Comparison of ENCODE assay signal across 10 cellular contexts in the genomic region with DNA sequence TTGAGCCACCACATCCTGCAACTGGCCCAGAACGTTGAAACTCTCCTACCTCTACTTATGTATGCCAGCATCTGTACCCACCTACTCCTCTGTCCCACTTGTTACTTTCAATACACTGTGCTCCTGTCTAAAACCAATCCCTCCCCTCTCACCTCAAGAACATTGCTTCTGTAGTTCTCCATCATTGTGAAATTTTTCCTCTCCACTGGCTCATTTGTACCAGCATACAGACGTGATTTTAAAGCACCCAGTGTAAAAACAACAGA. TPM values are rescaled to one million over a fixed set of nuclear protein-coding genes. Genes with fewer than 3 reads are reported as not detected.
DNase-seq lines count a peak whose midpoint lies in the region; ATAC-seq and TF ChIP-seq lines count a peak whose summit lies in the region.
"Had no signal": no experiment of that assay in that cellular context is flagged by ENCODE, and none has a peak within 500 bp of the region (broad histone marks: within the 10 kb centered on the region; RNA-seq: fewer than 3 reads in every experiment).

No MANE protein-coding gene starts in this region.

- peaks cover 0 to 2% of the 10 kb centered on the region in 2 donors for H3K9me3 Mint-ChIP-seq in activated T-cell treated with anti-CD3 and anti-CD28 coated beads, Interleukin-2, amount 50 U/mL, for 72 hours
- H3K9me3 Mint-ChIP-seq in T-cell: no peaks in the 10 kb centered on the region
- H3K9me3 Mint-ChIP-seq in stimulated activated naive CD8-positive, alpha-beta T cell treated with anti-CD3 and anti-CD28 coated beads, Interleukin-15, amount 100 ng/mL, for 72 hours: no peaks in the 10 kb centered on the region

- no peaks in the 10 kb centered on the region for H3K36me3 ChIP-seq in uterus

- no peaks in the 10 kb centered on the region for H3K27me3 Mint-ChIP-seq in activated T-cell treated with anti-CD3 and anti-CD28 coated beads, Interleukin-2, amount 50 U/mL, for 72 hours (ENCODE audit: low read depth)
- H3K27me3 Mint-ChIP-seq in T-cell: no peaks in the 10 kb centered on the region
- H3K27me3 Mint-ChIP-seq in stimulated activated naive CD8-positive, alpha-beta T cell treated with anti-CD3 and anti-CD28 coated beads, Interleukin-15, amount 100 ng/mL, for 72 hours: no peaks in the 10 kb centered on the region

- CTCF ChIA-PET in T-cell (lab: Charles Lee): interaction anchor here in 1 of 2 donors (0.5 kb wide), 1 partner anchor 211 kb away, joined by 3 read pairs; no protein-coding TSS in a partner anchor

- no peaks in the 10 kb centered on the region for H3K4me1 ChIP-seq in uterus

- H3K4me1 Mint-ChIP-seq in activated T-cell treated with anti-CD3 and anti-CD28 coated beads, Interleukin-2, amount 50 U/mL, for 72 hours (ENCODE audit: low read depth): peaks cover 42% of the 10 kb centered on the region
- H3K4me1 Mint-ChIP-seq in T-cell: peaks cover 35 to 43% (median 42%) of the 10 kb centered on the region in 3 donors
- peaks cover 53% of the 10 kb centered on the region for H3K4me1 Mint-ChIP-seq in stimulated activated naive CD8-positive, alpha-beta T cell treated with anti-CD3 and anti-CD28 coated beads, Interleukin-15, amount 100 ng/mL, for 72 hours

- intact Hi-C loops in uterus (cut with DNase I; ENCODE audit: low total_unique reads): no loop called here

- no peak for DNase-seq in activated T-cell treated with anti-CD3 and anti-CD28 coated beads, Interleukin-2, amount 50 U/mL, for 72 hours
- no peak for DNase-seq in activated T-cell treated with anti-CD3 and anti-CD28 coated beads, Interleukin-2, amount 50 U/mL, for 48 hours
- DNase-seq in T-cell (no peak), NCI-H2196 (lab: John Stamatoyannopoulos, UW; ENCODE audit: unreplicated experiment) (no peak), DMS114 treated with DMSO at 0.1 percent for 48 hours (lab: John Stamatoyannopoulos, UW; ENCODE audit: unreplicated experiment) (no peak), uterus (no peak)
- DNase-seq in stimulated activated naive CD8-positive, alpha-beta T cell treated with anti-CD3 and anti-CD28 coated beads, Interleukin-15, amount 100 ng/mL, for 72 hours: no peak
- DNase-seq: effector memory CD4-positive, alpha-beta T cell; NCI-H2029 had no signal

- no peak overlapping the region for H3K27ac ChIP-seq in uterus

- H3K36me3 Mint-ChIP-seq in activated T-cell treated with anti-CD3 and anti-CD28 coated beads, Interleukin-2, amount 50 U/mL, for 72 hours (ENCODE audit: insufficient read depth in 2 of 2): peaks cover 0 to 3% of the 10 kb centered on the region in 2 donors
- peaks cover 6% of the 10 kb centered on the region for H3K36me3 Mint-ChIP-seq in T-cell

- no peak overlapping the region for H3K4me3 ChIP-seq in uterus

- no peaks in the 10 kb centered on the region for H3K27me3 ChIP-seq in uterus

- POLR2A ChIA-PET in T-cell (lab: Charles Lee): interaction anchor here in 1 of 2 donors (1.5 kb wide), 1 partner anchor 25 kb away, joined by 4 read pairs; a partner anchor contains a TSS

- TF ChIP-seq CTCF in uterus (IDR thresholded peaks at IDR 0.05): no peak

- TF ChIP-seq POLR2A in uterus (IDR thresholded peaks at IDR 0.05): no peak

- ATAC-seq in activated T-cell treated with anti-CD3 and anti-CD28 coated beads, Interleukin-2, amount 50 U/mL, for 72 hours (replicated peaks in 1 of 2): peak; percentile 59 to 63
- ATAC-seq in HG02840 (IDR thresholded peaks at IDR 0.05; ENCODE audit: low FRiP score, unreplicated experiment) (peak; percentile 40), T-cell (replicated peaks in 1 of 4) (peak; percentile 5 to 58 (median 39))
- peak; percentile 74 for ATAC-seq in stimulated activated naive CD8-positive, alpha-beta T cell treated with anti-CD3 and anti-CD28 coated beads, Interleukin-15, amount 100 ng/mL, for 72 hours

- peak overlapping the region; percentile 63 to 71 for H3K4me3 Mint-ChIP-seq in activated T-cell treated with anti-CD3 and anti-CD28 coated beads, Interleukin-2, amount 50 U/mL, for 72 hours
- H3K4me3 Mint-ChIP-seq in T-cell: peak overlapping the region in 1 of 3 donors; percentile 14
- peak overlapping the region; percentile 44 to 69 for H3K4me3 Mint-ChIP-seq in stimulated activated naive CD8-positive, alpha-beta T cell treated with anti-CD3 and anti-CD28 coated beads, Interleukin-15, amount 100 ng/mL, for 72 hours

- no peaks in the 10 kb centered on the region for H3K9me3 ChIP-seq in uterus

- H3K27ac Mint-ChIP-seq in activated T-cell treated with anti-CD3 and anti-CD28 coated beads, Interleukin-2, amount 50 U/mL, for 72 hours: peak overlapping the region; percentile 89
- H3K27ac Mint-ChIP-seq in T-cell: peak overlapping the region; percentile 79 to 90
- H3K27ac Mint-ChIP-seq in stimulated activated naive CD8-positive, alpha-beta T cell treated with anti-CD3 and anti-CD28 coated beads, Interleukin-15, amount 100 ng/mL, for 72 hours: peak overlapping the region; percentile 56 to 91

RNA-seq across cellular contexts. Expression of a gene that starts 25.5 kb away (rescaled TPM):
- total RNA-seq in activated T-cell treated with anti-CD3 and anti-CD28 coated beads, Interleukin-2, amount 50 U/mL, for 72 hours: 10 to 100 TPM; 42.0 to 51.7 TPM
- total RNA-seq in T-cell: 10 to 100 TPM; 24.9 to 40.5 (median 34.6) TPM
- total RNA-seq in uterus: 100 to 1,000 TPM in 1 of 4 donors, 10 to 100 TPM in 3; 20.0 to 127 (median 59.4) TPM

RNA-seq across cellular contexts. Expression of a gene that starts 25.7 kb away (rescaled TPM):
- 100 to 1,000 TPM; 204 to 212 TPM for total RNA-seq in activated T-cell treated with anti-CD3 and anti-CD28 coated beads, Interleukin-2, amount 50 U/mL, for 72 hours
- 100 to 1,000 TPM; 135 to 316 (median 141) TPM for total RNA-seq in T-cell
- total RNA-seq in uterus: 100 to 1,000 TPM in 1 of 4 donors, 10 to 100 TPM in 3; 43.2 to 215 (median 74.1) TPM
